In genomic region chr6:43746613-43747101, GRCh38 we compare ENCODE assay signal across 23 cellular contexts. TPM values are rescaled to one million over a fixed set of nuclear protein-coding genes. Genes with fewer than 3 reads are reported as not detected.
DNase-seq lines count a peak whose midpoint lies in the region; ATAC-seq, FAIRE-seq and TF ChIP-seq lines count a peak whose summit lies in the region.
"Had no signal": no experiment of that assay in that cellular context is flagged by ENCODE, and none has a peak within 500 bp of the region (broad histone marks: within the 10 kb centered on the region; RNA-seq: fewer than 3 reads in every experiment).

No MANE protein-coding gene starts in this region.

- intact Hi-C loops in left ventricle myocardium inferior (cut with micrococcal nuclease), result no loop called here
- intact Hi-C loops in MCF 10A (cut with micrococcal nuclease), result no loop called here
- intact Hi-C loops in PC-9 (cut with micrococcal nuclease; ENCODE audit: unreplicated experiment), result no loop called here
- intact Hi-C loops in kidney (cut with DNase I), result no loop called here

- CTCF ChIA-PET in WTC11 (lab: Charles Lee) (interaction anchor here (0.9 to 2.2 kb wide), 3 partner anchors 21 to 332 kb away, joined by 3 to 6 read pairs (median 3); no protein-coding TSS in a partner anchor), MCF 10A (lab: Yijun Ruan, JAX) (interaction anchor here (0.7 to 0.9 kb wide), 3 partner anchors 8 to 23 kb away, joined by 3 read pairs; partner anchors contain the start of gene VEGFA), PC-9 (lab: Charles Lee) (interaction anchor here (0.7 kb wide), 1 partner anchor 412 kb away, joined by 3 read pairs; the partner anchor contains the start of gene CAPN11)

- H3F3A ChIP-seq in PC-9 (ENCODE audit: insufficient read depth, low read depth), result no peaks in the 10 kb centered on the region; the same call in 1 of the 2 replicates

- DNase-seq in WTC11 (ENCODE audit: low spot score), result no peak
- no peak for DNase-seq in left ventricle myocardium inferior
- DNase-seq in osteoblast (ENCODE audit: insufficient read length, low spot score, missing footprints), result no peak
- no peak for DNase-seq in NCI-H1694 treated with DMSO at 0.1 percent for 48 hours (lab: John Stamatoyannopoulos, UW)
- DNase-seq in MCF 10A (ENCODE audit: unreplicated experiment), result no peak
- no peak for DNase-seq in PC-9
- DNase-seq in kidney, result no peak
- DNase-seq: activated CD8-positive, alpha-beta T cell treated with anti-CD3 and anti-CD28 coated beads, Interleukin-2, amount 10 ng/mL, durations not matched to agents 7 days and 5 days; caudate nucleus; CD8-positive, alpha-beta memory T cell; DMS79; effector CD4-positive, alpha-beta T cell; esophagus squamous epithelium; mammary epithelial cell; naive thymus-derived CD8-positive, alpha-beta T cell; NCI-H2029 treated with DMSO at 0.1 percent for 48 hours; SHP77; stimulated activated naive CD4-positive, alpha-beta T cell treated with Interleukin-2 at 50 U/mL for 16 hours had no signal

- BruUV-seq in MCF 10A (replicated peaks; lab: Mats Ljungman, UMichigan) (no TSS peak), PC-9 (replicated peaks; lab: Mats Ljungman, UMichigan) (no TSS peak)

- H3K9me2 ChIP-seq in PC-9 (ENCODE audit: insufficient read depth), result no peaks in the 10 kb centered on the region

- no peak for FAIRE-seq in kidney (lab: Jason Lieb, UNC)

- H3K9me3 ChIP-seq in left ventricle myocardium inferior (replicated peaks) (no peaks in the 10 kb centered on the region), osteoblast (ENCODE audit: low read depth, low read length) (no peaks in the 10 kb centered on the region), PC-9 (ENCODE audit: insufficient read depth, low read depth) (no peaks in the 10 kb centered on the region), kidney (ENCODE audit: control insufficient read depth in 1 of 2, low read length in 2 of 2) (no peaks in the 10 kb centered on the region)
- H3K9me3 ChIP-seq: esophagus squamous epithelium, heart left ventricle had no signal

- H3K36me3 ChIP-seq in ACC112 (ENCODE audit: insufficient read depth, low read length) (no peaks in the 10 kb centered on the region), left ventricle myocardium inferior (no peaks in the 10 kb centered on the region), osteoblast (ENCODE audit: insufficient read depth, low read length) (no peaks in the 10 kb centered on the region), PC-9 (ENCODE audit: low read depth) (no peaks in the 10 kb centered on the region), kidney (ENCODE audit: control insufficient read depth in 1 of 2, insufficient read depth in 2 of 2, low read length in 2 of 2) (no peaks in the 10 kb centered on the region)
- H3K36me3 ChIP-seq: esophagus squamous epithelium, heart left ventricle had no signal

- H3K27me3 Mint-ChIP-seq in WTC11 (ENCODE audit: low read depth) (peaks cover 3% of the 10 kb centered on the region), MCF 10A (ENCODE audit: insufficient read depth, unreplicated experiment) (peaks cover 26% of the 10 kb centered on the region)

- H3K4me2 ChIP-seq in osteoblast (ENCODE audit: insufficient read depth, low read length) (no peak overlapping the region), PC-9 (no peak overlapping the region)

- H3K4me3 Mint-ChIP-seq in WTC11 (no peak overlapping the region), MCF 10A (ENCODE audit: unreplicated experiment) (no peak overlapping the region)
- H3K4me3 Mint-ChIP-seq: activated CD8-positive, alpha-beta T cell treated with anti-CD3 and anti-CD28 coated beads, Interleukin-2, amount 10 ng/mL, durations not matched to agents 7 days and 5 days; activated T-helper 17 cell treated with anti-CD3 and anti-CD28 coated beads, Interleukin-2, amount 50 U/mL, for 72 hours; CD8-positive, alpha-beta memory T cell; naive thymus-derived CD8-positive, alpha-beta T cell; T-helper 1 cell treated with Interleukin-12 subunit alpha and Interleukin-12 subunit beta and Interleukin-4 antibody, amounts not matched to agents 30 μg/mL and 1 μg/mL, for 36 hours had no signal

- H3K9me3 Mint-ChIP-seq in WTC11, result no peaks in the 10 kb centered on the region
- no peaks in the 10 kb centered on the region for H3K9me3 Mint-ChIP-seq in MCF 10A (ENCODE audit: unreplicated experiment)
- H3K9me3 Mint-ChIP-seq: activated T-helper 17 cell treated with anti-CD3 and anti-CD28 coated beads, Interleukin-2, amount 50 U/mL, for 72 hours; CD8-positive, alpha-beta memory T cell; naive thymus-derived CD8-positive, alpha-beta T cell; T-helper 1 cell treated with Interleukin-12 subunit alpha and Interleukin-12 subunit beta and Interleukin-4 antibody, amounts not matched to agents 30 μg/mL and 1 μg/mL, for 36 hours had no signal

- no peak overlapping the region for H3K4me3 ChIP-seq in ACC112 (ENCODE audit: low read depth, low read length)
- H3K4me3 ChIP-seq in left ventricle myocardium inferior, result no peak overlapping the region
- H3K4me3 ChIP-seq in osteoblast (ENCODE audit: insufficient read depth, low read length), result no peak overlapping the region
- no peak overlapping the region for H3K4me3 ChIP-seq in PC-9
- no peak overlapping the region for H3K4me3 ChIP-seq in kidney (ENCODE audit: low read length in 2 of 2)
- H3K4me3 ChIP-seq: esophagus squamous epithelium, heart left ventricle had no signal

- ATAC-seq in WTC11, result no peak
- ATAC-seq: activated CD8-positive, alpha-beta T cell treated with anti-CD3 and anti-CD28 coated beads, Interleukin-2, amount 10 ng/mL, durations not matched to agents 7 days and 5 days; activated T-helper 17 cell treated with anti-CD3 and anti-CD28 coated beads, Interleukin-2, amount 50 U/mL, for 72 hours; HepG2; naive thymus-derived CD8-positive, alpha-beta T cell had no signal

- no peaks in the 10 kb centered on the region for H4K20me1 ChIP-seq in osteoblast (ENCODE audit: insufficient read depth, low read length)
- H4K20me1 ChIP-seq in PC-9 (ENCODE audit: insufficient read depth), result no peaks in the 10 kb centered on the region

- no peaks in the 10 kb centered on the region for H3K79me2 ChIP-seq in ACC112 (ENCODE audit: control insufficient read depth, insufficient read depth, low read length, unreplicated experiment)
- no peaks in the 10 kb centered on the region for H3K79me2 ChIP-seq in osteoblast (ENCODE audit: insufficient read depth, low read length)
- H3K79me2 ChIP-seq in PC-9 (ENCODE audit: low read depth), result no peaks in the 10 kb centered on the region

- POLR2A ChIA-PET in WTC11 (lab: Charles Lee) (no interaction called here), MCF 10A (lab: Yijun Ruan, JAX) (interaction anchor here (0.6 to 1.2 kb wide), 2 partner anchors 12 to 556 kb away, joined by 3 read pairs; no protein-coding TSS in a partner anchor), PC-9 (lab: Charles Lee; ENCODE audit: unreplicated experiment) (interaction anchor here (0.7 kb wide), 1 partner anchor 16 kb away, joined by 4 read pairs; no protein-coding TSS in a partner anchor)

- TF ChIP-seq CTCF in WTC11 (IDR thresholded peaks at IDR 0.05) (no peak), left ventricle myocardium inferior (IDR thresholded peaks at IDR 0.05; ENCODE audit: borderline replicate concordance) (no peak), osteoblast (IDR thresholded peaks at IDR 0.05; ENCODE audit: extremely low read depth, low read depth, low read length) (no peak), MCF 10A (IDR thresholded peaks at IDR 0.05; ENCODE audit: unreplicated experiment) (no peak), PC-9 (conservative IDR thresholded peaks at IDR 0.05) (no peak), kidney (IDR thresholded peaks at IDR 0.05; ENCODE audit: borderline replicate concordance, extremely low read depth, insufficient read depth) (no peak)

- H2AFZ ChIP-seq in ACC112 (ENCODE audit: low read length, unreplicated experiment), result peak overlapping the region; percentile 67
- peak overlapping the region; percentile 80 for H2AFZ ChIP-seq in osteoblast (ENCODE audit: low read length)
- H2AFZ ChIP-seq in PC-9, result no peak overlapping the region

- H3K4me1 Mint-ChIP-seq in WTC11 (peaks cover 24% of the 10 kb centered on the region), MCF 10A (ENCODE audit: insufficient read depth, unreplicated experiment) (no peaks in the 10 kb centered on the region)
- H3K4me1 Mint-ChIP-seq: activated T-helper 17 cell treated with anti-CD3 and anti-CD28 coated beads, Interleukin-2, amount 50 U/mL, for 72 hours; CD8-positive, alpha-beta memory T cell; naive thymus-derived CD8-positive, alpha-beta T cell had no signal

- H3K36me3 Mint-ChIP-seq in WTC11 (no peaks in the 10 kb centered on the region), MCF 10A (ENCODE audit: insufficient read depth, unreplicated experiment) (no peaks in the 10 kb centered on the region)
- H3K36me3 Mint-ChIP-seq: CD8-positive, alpha-beta memory T cell; naive thymus-derived CD8-positive, alpha-beta T cell had no signal

- H3K27ac Mint-ChIP-seq in WTC11 (no peak overlapping the region), MCF 10A (ENCODE audit: low read depth, unreplicated experiment) (no peak overlapping the region)
- H3K27ac Mint-ChIP-seq: activated CD8-positive, alpha-beta T cell treated with anti-CD3 and anti-CD28 coated beads, Interleukin-2, amount 10 ng/mL, durations not matched to agents 7 days and 5 days; activated T-helper 17 cell treated with anti-CD3 and anti-CD28 coated beads, Interleukin-2, amount 50 U/mL, for 72 hours; CD8-positive, alpha-beta memory T cell; naive thymus-derived CD8-positive, alpha-beta T cell; T-helper 1 cell treated with Interleukin-12 subunit alpha and Interleukin-12 subunit beta and Interleukin-4 antibody, amounts not matched to agents 30 μg/mL and 1 μg/mL, for 36 hours had no signal

- no peak overlapping the region for H3K9ac ChIP-seq in kidney (ENCODE audit: low read length in 2 of 2)

- no peaks in the 10 kb centered on the region for H3K4me1 ChIP-seq in ACC112 (ENCODE audit: control insufficient read depth, insufficient read depth, low read length, unreplicated experiment)
- H3K4me1 ChIP-seq in left ventricle myocardium inferior, result no peaks in the 10 kb centered on the region
- H3K4me1 ChIP-seq in osteoblast (ENCODE audit: insufficient read depth, low read length), result no peaks in the 10 kb centered on the region
- peaks cover 11% of the 10 kb centered on the region for H3K4me1 ChIP-seq in PC-9 (replicated peaks; ENCODE audit: insufficient read depth)
- H3K4me1 ChIP-seq in kidney (ENCODE audit: control insufficient read depth in 1 of 2, insufficient read depth in 1 of 2, low read depth in 1 of 2, low read length in 2 of 2), result no peaks in the 10 kb centered on the region
- H3K4me1 ChIP-seq: esophagus squamous epithelium, heart left ventricle had no signal

- H3K27me3 ChIP-seq in ACC112 (ENCODE audit: insufficient read depth, low read length) (no peaks in the 10 kb centered on the region; the same call in 1 of the 2 replicates), left ventricle myocardium inferior (ENCODE audit: low read depth) (peaks cover 5% of the 10 kb centered on the region), osteoblast (ENCODE audit: insufficient read depth, low read length) (peaks cover 3% of the 10 kb centered on the region), PC-9 (ENCODE audit: insufficient read depth, low read depth) (no peaks in the 10 kb centered on the region)
- H3K27me3 ChIP-seq: heart left ventricle had no signal

- H3K27ac ChIP-seq in ACC112 (ENCODE audit: low read depth, low read length) (no peak overlapping the region), left ventricle myocardium inferior (replicated peaks) (peak overlapping the region; percentile 11), osteoblast (ENCODE audit: low read depth, low read length) (no peak overlapping the region), PC-9 (no peak overlapping the region), kidney (ENCODE audit: low read depth in 2 of 2, low read length in 2 of 2) (no peak overlapping the region)
- H3K27ac ChIP-seq: esophagus squamous epithelium, heart left ventricle had no signal

RNA-seq across cellular contexts. Expression of gene VEGFA, which starts 23.4 kb away (rescaled TPM):
- total RNA-seq in WTC11 (2021) (41.9 to 44.4 TPM (median 43.8 TPM) in 3 replicates), left ventricle myocardium inferior (359 TPM), osteoblast (152 and 193 TPM in 2 replicates), MCF 10A (2022) (265 and 366 TPM in 2 replicates), PC-9 (2021) (112 and 117 TPM in 2 replicates), kidney (36.3 TPM)
- polyA plus RNA-seq in kidney (ENCODE audit: insufficient read depth, low read depth, low replicate concordance), result 111 TPM
- polyA plus RNA-seq: CD8-positive, alpha-beta memory T cell; naive thymus-derived CD8-positive, alpha-beta T cell had no signal

RNA-seq across cellular contexts. Expression of gene MRPS18A, which starts 59.1 kb away (rescaled TPM):
- 58.6 to 61.6 TPM (median 59.1 TPM) in 3 replicates for total RNA-seq in WTC11 (2021)
- total RNA-seq in left ventricle myocardium inferior, result 41.8 TPM
- 27.5 and 30.4 TPM in 2 replicates for total RNA-seq in osteoblast
- 69.1 and 79.5 TPM in 2 replicates for total RNA-seq in MCF 10A (2022)
- 49.1 and 54.8 TPM in 2 replicates for total RNA-seq in PC-9 (2021)
- 36.4 TPM for total RNA-seq in kidney
- 103 TPM for polyA plus RNA-seq in kidney (ENCODE audit: insufficient read depth, low read depth, low replicate concordance)
